In genomic region chr19:49117677-49118564, GRCh38 we compare ENCODE assay signal across 6 cellular contexts. TPM values are rescaled to one million over a fixed set of nuclear protein-coding genes. Genes with fewer than 3 reads are reported as not detected.
DNase-seq lines count a peak whose midpoint lies in the region; ATAC-seq and TF ChIP-seq lines count a peak whose summit lies in the region.

No MANE protein-coding gene starts in this region.

- TF ChIP-seq CTCF in uterus (IDR thresholded peaks at IDR 0.05) = no peak

- H3K27ac ChIP-seq in uterus = peak overlapping the region; percentile 86 to 96

- no peaks in the 10 kb centered on the region for H3K9me3 ChIP-seq in iPS-15b (ENCODE audit: control insufficient read depth, insufficient read depth, low read length)
- H3K9me3 ChIP-seq in uterus = no peaks in the 10 kb centered on the region

- intact Hi-C loops in Right ventricle myocardium superior (cut with DNase I) (no loop called here), cardiac septum (cut with DNase I) (loop anchor here (2.0 kb wide), 1 partner anchor 33 kb away; no protein-coding TSS in a partner anchor), uterus (cut with DNase I; ENCODE audit: low total_unique reads) (no loop called here)

- no peak for ATAC-seq in Right ventricle myocardium superior (ENCODE audit: poor library complexity)

- H3K4me3 ChIP-seq in iPS-15b (ENCODE audit: low read depth, low read length) (peak overlapping the region; percentile 82), uterus (peak overlapping the region; percentile 51 to 66)

- no peaks in the 10 kb centered on the region for H3K4me1 ChIP-seq in iPS-15b (ENCODE audit: control insufficient read depth, insufficient read depth, low read length)
- H3K4me1 ChIP-seq in uterus = peaks cover 0 to 17% of the 10 kb centered on the region in 2 donors

- H3K36me3 ChIP-seq in iPS-15b (ENCODE audit: control insufficient read depth, insufficient read depth, low read length) (no peaks in the 10 kb centered on the region), uterus (no peaks in the 10 kb centered on the region)

- peak; percentile 50 for DNase-seq in Right ventricle myocardium superior
- DNase-seq in cardiac septum (ENCODE audit: low spot score) = no peak
- DNase-seq in uterus = no peak
- DNase-seq in stimulated activated CD4-positive, alpha-beta T cell treated with anti-CD3 and anti-CD28 coated beads, Interleukin-4, amount 100 ng/mL, for 1 hour = no peak
- DNase-seq in NCI-H1105 (lab: John Stamatoyannopoulos, UW) = no peak

- peaks cover 24% of the 10 kb centered on the region for H3K27me3 ChIP-seq in iPS-15b (ENCODE audit: control insufficient read depth, insufficient read depth, low read length)
- H3K27me3 ChIP-seq in uterus = no peaks in the 10 kb centered on the region

- no peak for TF ChIP-seq POLR2A in uterus (IDR thresholded peaks at IDR 0.05)

- peak overlapping the region; percentile 28 for H3K9ac ChIP-seq in iPS-15b (ENCODE audit: low read depth, low read length)

RNA-seq across cellular contexts. Expression of gene C19orf73, which starts 1.0 kb away (rescaled TPM):
- 1.3 TPM for total RNA-seq in Right ventricle myocardium superior
- 1.0 TPM for total RNA-seq in cardiac septum
- total RNA-seq in uterus = not detected

RNA-seq across cellular contexts. Expression of gene PPFIA3, which starts 1.4 kb away (rescaled TPM):
- 5.0 TPM for total RNA-seq in Right ventricle myocardium superior
- 10.1 TPM for total RNA-seq in cardiac septum
- total RNA-seq in uterus = 1 to 10 TPM in 2 of 4 donors, under 1 TPM in 1, not detected in 1; 0.51 to 8.3 (median 7.4) TPM

RNA-seq across cellular contexts. Expression of gene LIN7B, which starts 3.8 kb away (rescaled TPM):
- total RNA-seq in Right ventricle myocardium superior (21.3 TPM), cardiac septum (24.7 TPM), uterus (10 to 100 TPM in 1 of 4 donors, 1 to 10 TPM in 2, not detected in 1; 5.1 to 15.2 (median 5.7) TPM)

RNA-seq across cellular contexts. Expression of gene SNRNP70, which starts 32.7 kb away (rescaled TPM):
- total RNA-seq in Right ventricle myocardium superior = 105 TPM
- total RNA-seq in cardiac septum = 137 TPM
- 100 to 1,000 TPM; 196 to 462 (median 289) TPM for total RNA-seq in uterus

RNA-seq across cellular contexts. Expression of gene HRC, which starts 37.3 kb away (rescaled TPM):
- total RNA-seq in Right ventricle myocardium superior (878 TPM), cardiac septum (907 TPM), uterus (10 to 100 TPM in 1 of 4 donors, 1 to 10 TPM in 2, under 1 TPM in 1; 0.51 to 13.5 (median 6.6) TPM)
